35 cellular contexts compared by ENCODE assay signal in genomic region chr11:78884761-78885160, GRCh38.
A peak's percentile ranks its signal among the peaks of the same experiment; 100 is the strongest.
DNase-seq lines count a peak whose midpoint lies in the region; ATAC-seq, FAIRE-seq and TF ChIP-seq lines count a peak whose summit lies in the region.
"Had no signal": no experiment of that assay in that cellular context is flagged by ENCODE, and none has a peak within 500 bp of the region (broad histone marks: within the 10 kb centered on the region; RNA-seq: fewer than 3 reads in every experiment).

No MANE protein-coding gene starts in this region.

- H3K4me1 Mint-ChIP-seq in GM23338 = peaks cover 5% of the 10 kb centered on the region; the same call in 2 of the 3 replicates
- H3K4me1 Mint-ChIP-seq: B cell; CD14-positive monocyte; CD4-positive, alpha-beta memory T cell; CD4-positive, CD25-positive, alpha-beta regulatory T cell; CD8-positive, alpha-beta memory T cell had no signal

- BruUV-seq in HepG2 (replicated peaks; lab: Mats Ljungman, UMichigan) = no TSS peak

- no peak overlapping the region for H3K4me3 ChIP-seq in HepG2 (replicated peaks in 1 of 3; ENCODE audit: insufficient read depth in 1 of 3, low read depth in 2 of 3, low read length in 3 of 3)
- no peak overlapping the region for H3K4me3 ChIP-seq in right lobe of liver
- no peak overlapping the region for H3K4me3 ChIP-seq in GM23338
- H3K4me3 ChIP-seq: A549; BLaER1; BLaER1 treated with 17β-estradiol and CSF1 and Interleukin-3, amounts not matched to agents 10 nM and 100 nM had no signal

- no peak for TF ChIP-seq CTCF in HepG2 (CRISPR knock-in tag; IDR thresholded peaks at IDR 0.05)
- TF ChIP-seq CTCF in right lobe of liver (IDR thresholded peaks at IDR 0.05) = no peak
- TF ChIP-seq CTCF in GM23338 (conservative IDR thresholded peaks at IDR 0.05; ENCODE audit: low read depth in 2 of 2) = no peak

- H3K4me3 Mint-ChIP-seq in GM23338 = no peak overlapping the region
- H3K4me3 Mint-ChIP-seq: B cell; CD14-positive monocyte; CD4-positive, alpha-beta memory T cell; CD4-positive, alpha-beta T cell; CD4-positive, CD25-positive, alpha-beta regulatory T cell; CD8-positive, alpha-beta memory T cell; CD8-positive, alpha-beta T cell had no signal

- in situ Hi-C loops in HepG2 (cut with HindIII; ENCODE audit: extremely low pct_ligation_motif_present, low pct_unique_long_range_greater_than_20kb) = no loop called here

- TF ChIP-seq EP300 in HepG2 (IDR thresholded peaks at IDR 0.05; ENCODE audit: low read depth in 2 of 2, low read length in 2 of 2) (no peak), HepG2 (CRISPR knock-in tag; IDR thresholded peaks at IDR 0.05; ENCODE audit: borderline replicate concordance) (no peak)

- no peaks in the 10 kb centered on the region for H3F3A ChIP-seq in GM23338 (replicated peaks; ENCODE audit: low read depth)

- H3K27me3 ChIP-seq in HepG2 (ENCODE audit: control insufficient read depth in 1 of 2, insufficient read depth in 2 of 2, low read length in 2 of 2) (no peaks in the 10 kb centered on the region), right lobe of liver (no peaks in the 10 kb centered on the region), GM23338 (ENCODE audit: insufficient read depth) (no peaks in the 10 kb centered on the region)
- H3K27me3 ChIP-seq: BE2C; BLaER1; BLaER1 treated with 17β-estradiol and CSF1 and Interleukin-3, amounts not matched to agents 10 nM and 100 nM had no signal

- no peak for FAIRE-seq in HepG2 (lab: Jason Lieb, UNC)
- FAIRE-seq: A204.1, A549, D721Med had no signal

- no peak overlapping the region for H3K27ac Mint-ChIP-seq in GM23338
- H3K27ac Mint-ChIP-seq: B cell; CD14-positive monocyte; CD4-positive, alpha-beta memory T cell; CD4-positive, alpha-beta T cell; CD4-positive, CD25-positive, alpha-beta regulatory T cell; CD8-positive, alpha-beta memory T cell; CD8-positive, alpha-beta T cell had no signal

- intact Hi-C loops in HepG2 (cut with micrococcal nuclease; ENCODE audit: unreplicated experiment) = no loop called here
- intact Hi-C loops in right lobe of liver (cut with DNase I) = no loop called here
- intact Hi-C loops in Right ventricle myocardium inferior (cut with DNase I) = no loop called here

- 0 out of 2 replicates have a peak, but pooled peaks cover 6% of the 10 kb centered on the region for H3K9me2 ChIP-seq in GM23338 (ENCODE audit: insufficient read depth)

- H3K27ac ChIP-seq in HepG2 (ENCODE audit: extremely low read length, insufficient read depth, low read length) (no peak overlapping the region), right lobe of liver (no peak overlapping the region), GM23338 (ENCODE audit: low read depth) (no peak overlapping the region)
- H3K27ac ChIP-seq: 22Rv1; A549; BLaER1; BLaER1 treated with 17β-estradiol and CSF1 and Interleukin-3, amounts not matched to agents 10 nM and 100 nM; C4-2B had no signal

- peaks cover 3% of the 10 kb centered on the region for H3K27me3 Mint-ChIP-seq in GM23338 (ENCODE audit: insufficient read depth, low read depth, poor library complexity)
- H3K27me3 Mint-ChIP-seq: B cell; CD4-positive, alpha-beta memory T cell; CD4-positive, CD25-positive, alpha-beta regulatory T cell had no signal

- H3K9ac ChIP-seq in HepG2 (ENCODE audit: insufficient read depth, low read depth, low read length) = no peak overlapping the region
- H3K9ac ChIP-seq: BLaER1; BLaER1 treated with 17β-estradiol and CSF1 and Interleukin-3, amounts not matched to agents 10 nM and 100 nM had no signal

- H3K9me3 ChIP-seq in HepG2 (ENCODE audit: low read length) (no peaks in the 10 kb centered on the region), right lobe of liver (no peaks in the 10 kb centered on the region)
- H3K9me3 ChIP-seq: A549, BE2C had no signal

- CTCF ChIA-PET in HepG2 (lab: Yijun Ruan, JAX; ENCODE audit: low intra/inter-chr PET ratio, low total read pairs) = no interaction called here

- H3K9me3 Mint-ChIP-seq in GM23338 = peaks cover 19% of the 10 kb centered on the region
- H3K9me3 Mint-ChIP-seq: CD8-positive, alpha-beta T cell had no signal

- WGBS in HepG2 (ENCODE audit: low lambda C conversion rate) = 24% methylated on average over 4 of the region's 4 CpGs
- WGBS in right lobe of liver (ENCODE audit: insufficient coverage, low coverage, low lambda C conversion rate, missing lambda C conversion rate) = 82% methylated on average over 4 of the region's 4 CpGs

- H3K4me1 ChIP-seq in HepG2 (ENCODE audit: insufficient read depth, low read length) (no peaks in the 10 kb centered on the region), right lobe of liver (peaks cover 0 to 7% (median 4%) of the 10 kb centered on the region in 4 donors), GM23338 (ENCODE audit: insufficient read depth) (peaks cover 3% of the 10 kb centered on the region; the same call in 1 of the 2 replicates)
- H3K4me1 ChIP-seq: A549; BLaER1; BLaER1 treated with 17β-estradiol and CSF1 and Interleukin-3, amounts not matched to agents 10 nM and 100 nM; Caco-2 had no signal

- H3K4me2 ChIP-seq in HepG2 (ENCODE audit: low read depth, low read length) (no peak overlapping the region), GM23338 (no peak overlapping the region)
- H3K4me2 ChIP-seq: A549; BLaER1; BLaER1 treated with 17β-estradiol and CSF1 and Interleukin-3, amounts not matched to agents 10 nM and 100 nM had no signal

- H4K20me1 ChIP-seq in HepG2 (ENCODE audit: insufficient read depth, low read length) (no peaks in the 10 kb centered on the region), GM23338 (replicated peaks; ENCODE audit: insufficient read depth) (no peaks in the 10 kb centered on the region)
- H4K20me1 ChIP-seq: BLaER1; BLaER1 treated with 17β-estradiol and CSF1 and Interleukin-3, amounts not matched to agents 10 nM and 100 nM had no signal

- DNase-seq in NCI-H82 (lab: John Stamatoyannopoulos, UW) (peak; percentile 8), NCI-H82 treated with DMSO at 0.1 percent for 48 hours (lab: John Stamatoyannopoulos, UW; ENCODE audit: unreplicated experiment) (no peak), HepG2 (ENCODE audit: low spot score) (no peak), right lobe of liver (no peak), GM23338 (ENCODE audit: low spot score) (no peak), Right ventricle myocardium inferior (ENCODE audit: missing footprints) (no peak)
- DNase-seq: 8988T; ACHN; AML-193; BE2C; C1 segment of cervical spinal cord; Caco-2; Calu3; CD4-positive, alpha-beta memory T cell; CD4-positive, alpha-beta T cell; CD4-positive, CD25-positive, alpha-beta regulatory T cell; CD8-positive, alpha-beta memory T cell; CD8-positive, alpha-beta T cell; COR-L47; DMS 273 treated with DMSO at 0.1 percent for 48 hours; DMS153; DMS53; DMS79; DMS79 treated with DMSO at 0.1 percent for 48 hours; DND-41; EL had no signal

- no peak for TF ChIP-seq RAD21 in HepG2 (CRISPR knock-in tag; IDR thresholded peaks at IDR 0.05)

- ATAC-seq in HepG2 = no peak
- no peak for ATAC-seq in right lobe of liver
- no peak for ATAC-seq in GM23338
- no peak for ATAC-seq in Right ventricle myocardium inferior
- ATAC-seq: A549; CD8-positive, alpha-beta T cell had no signal

- POLR2A ChIA-PET in HepG2 (lab: Yijun Ruan, JAX) = no interaction called here

- H3K36me3 ChIP-seq in HepG2 (replicated peaks in 1 of 2; ENCODE audit: control insufficient read depth in 1 of 2, insufficient read depth in 2 of 2, low read length in 2 of 2) = no peaks in the 10 kb centered on the region
- no peaks in the 10 kb centered on the region for H3K36me3 ChIP-seq in right lobe of liver
- no peaks in the 10 kb centered on the region; the same call in 1 of the 2 replicates for H3K36me3 ChIP-seq in GM23338 (ENCODE audit: insufficient read depth)

- H2AFZ ChIP-seq in HepG2 (ENCODE audit: low read length) (no peak overlapping the region), GM23338 (0 out of 2 replicates have a peak overlapping the region, but pooled peaks have one; percentile 49)

- H3K79me2 ChIP-seq in HepG2 (ENCODE audit: insufficient read depth, low read length) (no peaks in the 10 kb centered on the region), GM23338 (replicated peaks; ENCODE audit: insufficient read depth) (no peaks in the 10 kb centered on the region)

- TF ChIP-seq POLR2A in HepG2 (IDR thresholded peaks at IDR 0.05; ENCODE audit: insufficient read depth in 1 of 2, low read depth in 2 of 2, low read length in 2 of 2) = no peak
- TF ChIP-seq POLR2A in right lobe of liver (IDR thresholded peaks at IDR 0.05) = no peak

- peaks cover 22% of the 10 kb centered on the region for H3K36me3 Mint-ChIP-seq in GM23338 (ENCODE audit: low read depth)
- H3K36me3 Mint-ChIP-seq: CD14-positive monocyte; CD4-positive, alpha-beta memory T cell; CD4-positive, CD25-positive, alpha-beta regulatory T cell; CD8-positive, alpha-beta memory T cell; CD8-positive, alpha-beta T cell had no signal

TF ChIP-seq in HepG2, 621 proteins besides CTCF, POLR2A, EP300 and RAD21 (continues in another document):
- TF ChIP-seq, protein P1, sequence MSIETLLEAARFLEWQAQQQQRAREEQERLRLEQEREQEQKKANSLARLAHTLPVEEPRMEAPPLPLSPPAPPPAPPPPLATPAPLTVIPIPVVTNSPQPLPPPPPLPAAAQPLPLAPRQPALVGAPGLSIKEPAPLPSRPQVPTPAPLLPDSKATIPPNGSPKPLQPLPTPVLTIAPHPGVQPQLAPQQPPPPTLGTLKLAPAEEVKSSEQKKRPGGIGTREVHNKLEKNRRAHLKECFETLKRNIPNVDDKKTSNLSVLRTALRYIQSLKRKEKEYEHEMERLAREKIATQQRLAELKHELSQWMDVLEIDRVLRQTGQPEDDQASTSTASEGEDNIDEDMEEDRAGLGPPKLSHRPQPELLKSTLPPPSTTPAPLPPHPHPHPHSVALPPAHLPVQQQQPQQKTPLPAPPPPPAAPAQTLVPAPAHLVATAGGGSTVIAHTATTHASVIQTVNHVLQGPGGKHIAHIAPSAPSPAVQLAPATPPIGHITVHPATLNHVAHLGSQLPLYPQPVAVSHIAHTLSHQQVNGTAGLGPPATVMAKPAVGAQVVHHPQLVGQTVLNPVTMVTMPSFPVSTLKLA (IDR thresholded peaks at IDR 0.05) = peak; percentile 93

TF ChIP-seq in GM23338, 12 proteins besides CTCF, POLR2A, EP300 and RAD21 (continues in another document):
- no peak for TF ChIP-seq NANOG (IDR thresholded peaks at IDR 0.05; ENCODE audit: borderline replicate concordance)
- TF ChIP-seq, protein P2, sequence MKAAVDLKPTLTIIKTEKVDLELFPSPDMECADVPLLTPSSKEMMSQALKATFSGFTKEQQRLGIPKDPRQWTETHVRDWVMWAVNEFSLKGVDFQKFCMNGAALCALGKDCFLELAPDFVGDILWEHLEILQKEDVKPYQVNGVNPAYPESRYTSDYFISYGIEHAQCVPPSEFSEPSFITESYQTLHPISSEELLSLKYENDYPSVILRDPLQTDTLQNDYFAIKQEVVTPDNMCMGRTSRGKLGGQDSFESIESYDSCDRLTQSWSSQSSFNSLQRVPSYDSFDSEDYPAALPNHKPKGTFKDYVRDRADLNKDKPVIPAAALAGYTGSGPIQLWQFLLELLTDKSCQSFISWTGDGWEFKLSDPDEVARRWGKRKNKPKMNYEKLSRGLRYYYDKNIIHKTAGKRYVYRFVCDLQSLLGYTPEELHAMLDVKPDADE (IDR thresholded peaks at IDR 0.05) = no peak
